8 cellular contexts compared by ENCODE assay signal in genomic region chr10:102410427-102411073, GRCh38. TPM values are rescaled to one million over a fixed set of nuclear protein-coding genes. Genes with fewer than 3 reads are reported as not detected.
DNase-seq lines count a peak whose midpoint lies in the region; ATAC-seq and TF ChIP-seq lines count a peak whose summit lies in the region.

No MANE protein-coding gene starts in this region.

- H3K27ac Mint-ChIP-seq in activated T-helper 17 cell treated with anti-CD3 and anti-CD28 coated beads, Interleukin-2, amount 50 U/mL, for 72 hours: peak overlapping the region; percentile 76

- no peaks in the 10 kb centered on the region for H3K9me3 ChIP-seq in skeletal muscle satellite cell (replicated peaks; ENCODE audit: low read length)

- no peak overlapping the region for H3K9ac ChIP-seq in skeletal muscle satellite cell (ENCODE audit: low read depth, low read length)

- peak overlapping the region; percentile 85 for H3K4me3 Mint-ChIP-seq in activated T-helper 17 cell treated with anti-CD3 and anti-CD28 coated beads, Interleukin-2, amount 50 U/mL, for 72 hours

- no peaks in the 10 kb centered on the region for H3K9me3 Mint-ChIP-seq in activated T-helper 17 cell treated with anti-CD3 and anti-CD28 coated beads, Interleukin-2, amount 50 U/mL, for 72 hours

- H3K27me3 ChIP-seq in skeletal muscle satellite cell (ENCODE audit: control insufficient read depth, insufficient read depth, low read length): peaks cover 78% of the 10 kb centered on the region

- intact Hi-C loops in left ventricle myocardium superior (cut with micrococcal nuclease): no loop called here

- H3K36me3 ChIP-seq in skeletal muscle satellite cell (ENCODE audit: insufficient read depth, low read length): no peaks in the 10 kb centered on the region

- peaks cover 22% of the 10 kb centered on the region for H3K27me3 Mint-ChIP-seq in activated T-helper 17 cell treated with anti-CD3 and anti-CD28 coated beads, Interleukin-2, amount 50 U/mL, for 72 hours

- H3K4me2 ChIP-seq in skeletal muscle satellite cell (ENCODE audit: low read length): peak overlapping the region; percentile 54

- H3K36me3 Mint-ChIP-seq in activated T-helper 17 cell treated with anti-CD3 and anti-CD28 coated beads, Interleukin-2, amount 50 U/mL, for 72 hours (ENCODE audit: low read depth): peaks cover 10% of the 10 kb centered on the region

- DNase-seq in GM20000 (ENCODE audit: low spot score) (peak; percentile 40), left ventricle myocardium superior (no peak), NCI-H2171 (lab: John Stamatoyannopoulos, UW) (no peak), NCI-H510A (lab: John Stamatoyannopoulos, UW) (no peak), hepatic stellate cell (ENCODE audit: low spot score) (no peak)

- ATAC-seq in activated T-helper 17 cell treated with anti-CD3 and anti-CD28 coated beads, Interleukin-2, amount 50 U/mL, for 72 hours (replicated peaks): peak; percentile 42
- ATAC-seq in left ventricle myocardium superior (peak; percentile 23), GM18505 (IDR thresholded peaks at IDR 0.05; ENCODE audit: unreplicated experiment) (no peak)

- H3K4me1 Mint-ChIP-seq in activated T-helper 17 cell treated with anti-CD3 and anti-CD28 coated beads, Interleukin-2, amount 50 U/mL, for 72 hours: peaks cover 19% of the 10 kb centered on the region

- TF ChIP-seq CTCF in GM20000 (IDR thresholded peaks at IDR 0.05; ENCODE audit: extremely low read depth, missing control alignments): no peak

- peaks cover 12% of the 10 kb centered on the region for H3K4me1 ChIP-seq in skeletal muscle satellite cell (ENCODE audit: control insufficient read depth, insufficient read depth, low read length)

- H3K4me3 ChIP-seq in skeletal muscle satellite cell (ENCODE audit: low read length): peak overlapping the region; percentile 15

- no peak for TF ChIP-seq POLR2A in GM18505 (IDR thresholded peaks at IDR 0.05; ENCODE audit: borderline replicate concordance, extremely low read depth, insufficient read depth, insufficient read length)

RNA-seq across cellular contexts. Expression of gene PSD, which starts 8.0 kb away (rescaled TPM):
- 1 to 10 TPM; 3.0 to 8.0 TPM for total RNA-seq in activated T-helper 17 cell treated with anti-CD3 and anti-CD28 coated beads, Interleukin-2, amount 50 U/mL, for 72 hours
- total RNA-seq in left ventricle myocardium superior: 0.50 TPM
- 0.87 and 5.8 TPM in 2 replicates for total RNA-seq in skeletal muscle satellite cell (2012; rRNA removed)

RNA-seq across cellular contexts. Expression of gene FBXL15, which starts 10.1 kb away (rescaled TPM):
- total RNA-seq in activated T-helper 17 cell treated with anti-CD3 and anti-CD28 coated beads, Interleukin-2, amount 50 U/mL, for 72 hours: 10 to 100 TPM; 12.6 to 15.4 TPM
- total RNA-seq in left ventricle myocardium superior: 9.1 TPM
- total RNA-seq in skeletal muscle satellite cell (2012; rRNA removed): 9.2 and 11.9 TPM in 2 replicates

RNA-seq across cellular contexts. Expression of gene NFKB2, which starts 15.0 kb away (rescaled TPM):
- total RNA-seq in activated T-helper 17 cell treated with anti-CD3 and anti-CD28 coated beads, Interleukin-2, amount 50 U/mL, for 72 hours: 100 to 1,000 TPM; 192 to 372 TPM
- 11.3 TPM for total RNA-seq in left ventricle myocardium superior
- 26.6 and 27.1 TPM in 2 replicates for total RNA-seq in skeletal muscle satellite cell (2012; rRNA removed)

RNA-seq across cellular contexts. Expression of gene CUEDC2, which starts 21.8 kb away (rescaled TPM):
- 10 to 100 TPM; 53.3 to 58.5 TPM for total RNA-seq in activated T-helper 17 cell treated with anti-CD3 and anti-CD28 coated beads, Interleukin-2, amount 50 U/mL, for 72 hours
- total RNA-seq in left ventricle myocardium superior: 78.3 TPM
- total RNA-seq in skeletal muscle satellite cell (2012; rRNA removed): 37.3 and 43.2 TPM in 2 replicates

RNA-seq across cellular contexts. Expression of gene C10orf95, which starts 40.8 kb away (rescaled TPM):
- total RNA-seq in activated T-helper 17 cell treated with anti-CD3 and anti-CD28 coated beads, Interleukin-2, amount 50 U/mL, for 72 hours: under 1 TPM; 0.29 to 0.39 TPM
- total RNA-seq in left ventricle myocardium superior: not detected
- not detected in 2 replicates for total RNA-seq in skeletal muscle satellite cell (2012; rRNA removed)

Comparison
In these comparisons a context has a peak if more than half of its experiments do, and no peak if none do; other contexts are left out.
1. RNA of gene NFKB2, which starts 15.0 kb away (total RNA-seq): 192 to 372 TPM in activated T-helper 17 cell treated with anti-CD3 and anti-CD28 coated beads, Interleukin-2, amount 50 U/mL, for 72 hours; 11.3 TPM in left ventricle myocardium superior (single experiment); every median in the first group is over 10 times any median in the second.